12 cellular contexts compared by ENCODE assay signal in the genomic region with DNA sequence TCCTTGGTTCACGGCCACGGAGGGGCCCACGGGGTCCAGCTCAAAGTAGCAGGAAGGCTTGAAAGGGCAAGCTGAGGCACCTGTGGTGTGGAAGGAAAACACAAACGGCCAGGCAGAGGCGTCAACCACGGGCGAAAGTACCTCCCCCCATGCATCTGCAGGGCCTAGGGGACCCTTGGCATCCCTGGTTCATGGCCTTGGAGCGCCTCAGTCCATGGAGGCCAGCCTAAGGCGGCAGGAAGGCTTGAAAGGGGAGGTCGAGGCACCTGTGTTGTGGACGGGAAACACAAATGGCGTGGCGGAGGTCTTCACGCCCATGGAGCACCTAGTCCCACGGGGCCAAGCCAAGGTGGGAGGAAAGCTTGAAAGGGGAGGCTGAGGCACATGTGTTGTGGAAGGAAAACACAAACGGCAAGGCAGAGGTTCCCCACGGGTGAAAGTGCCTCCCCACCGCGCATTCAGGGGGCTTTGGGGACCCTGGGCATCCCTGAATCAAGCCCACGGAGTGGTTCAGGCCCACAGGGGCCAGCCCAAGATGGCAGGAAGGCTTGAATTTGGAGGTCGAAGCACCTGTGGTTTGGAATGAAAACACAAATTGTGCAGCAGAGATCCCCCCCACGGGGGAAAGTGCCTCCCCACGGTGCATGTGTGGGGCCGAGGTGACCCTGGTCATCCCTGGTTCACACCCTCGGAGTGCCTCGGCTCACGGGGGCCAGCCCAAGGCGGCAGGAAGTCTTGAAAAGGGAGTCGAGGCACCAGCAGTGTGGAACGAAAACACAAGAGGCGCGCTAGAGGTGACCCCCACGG.
DNase-seq lines count a peak whose midpoint lies in the region; ATAC-seq, FAIRE-seq and TF ChIP-seq lines count a peak whose summit lies in the region.
"Had no signal": no experiment of that assay in that cellular context is flagged by ENCODE, and none has a peak within 500 bp of the region (broad histone marks: within the 10 kb centered on the region; RNA-seq: fewer than 3 reads in every experiment).

No MANE protein-coding gene starts in this region.

- no peak overlapping the region for H3K4me3 Mint-ChIP-seq in natural killer cell treated with Interleukin-12 subunit alpha and Interleukin-12 subunit beta and Interleukin-15 and Interleukin-18, amount 100 ng/mL, for 72 hours

- no peak for ATAC-seq in natural killer cell treated with Interleukin-12 subunit alpha and Interleukin-12 subunit beta and Interleukin-15 and Interleukin-18, amount 100 ng/mL, for 72 hours
- no peak for ATAC-seq in HG03045 (IDR thresholded peaks at IDR 0.05; ENCODE audit: unreplicated experiment)
- ATAC-seq in gastroesophageal sphincter: no peak

- no peak overlapping the region for H3K27ac Mint-ChIP-seq in natural killer cell treated with Interleukin-12 subunit alpha and Interleukin-12 subunit beta and Interleukin-15 and Interleukin-18, amount 100 ng/mL, for 72 hours

- no peak for TF ChIP-seq EP300 in gastroesophageal sphincter (IDR thresholded peaks at IDR 0.05)

- H3K36me3 ChIP-seq in small intestine (ENCODE audit: control insufficient read depth in 2 of 2, insufficient read depth in 2 of 2, low read length in 2 of 2) (no peaks in the 10 kb centered on the region), gastroesophageal sphincter (no peaks in the 10 kb centered on the region)

- H3K9me3 Mint-ChIP-seq in natural killer cell treated with Interleukin-12 subunit alpha and Interleukin-12 subunit beta and Interleukin-15 and Interleukin-18, amount 100 ng/mL, for 72 hours: peaks cover 8% of the 10 kb centered on the region

- no peaks in the 10 kb centered on the region for H3K4me1 Mint-ChIP-seq in natural killer cell treated with Interleukin-12 subunit alpha and Interleukin-12 subunit beta and Interleukin-15 and Interleukin-18, amount 100 ng/mL, for 72 hours (ENCODE audit: low read depth in 2 of 2)

- no peak for TF ChIP-seq CTCF in gastroesophageal sphincter (IDR thresholded peaks at IDR 0.05)

- TF ChIP-seq POLR2A in gastroesophageal sphincter (IDR thresholded peaks at IDR 0.05): no peak

- peaks cover 17% of the 10 kb centered on the region for H3K36me3 Mint-ChIP-seq in natural killer cell treated with Interleukin-12 subunit alpha and Interleukin-12 subunit beta and Interleukin-15 and Interleukin-18, amount 100 ng/mL, for 72 hours

- H3K27me3 Mint-ChIP-seq in natural killer cell treated with Interleukin-12 subunit alpha and Interleukin-12 subunit beta and Interleukin-15 and Interleukin-18, amount 100 ng/mL, for 72 hours: no peaks in the 10 kb centered on the region

- H3K27ac ChIP-seq in small intestine (ENCODE audit: low read depth in 1 of 2, low read length in 1 of 2): no peak overlapping the region
- no peak overlapping the region for H3K27ac ChIP-seq in gastroesophageal sphincter

- H3K9me3 ChIP-seq in small intestine (ENCODE audit: control insufficient read depth, low read depth) (peaks cover 12% of the 10 kb centered on the region), gastroesophageal sphincter (peaks cover 0 to 100% (median 0%) of the 10 kb centered on the region in 3 donors)

- H3K4me1 ChIP-seq in small intestine (ENCODE audit: control insufficient read depth in 2 of 2, insufficient read depth in 1 of 2, low read depth in 1 of 2, low read length in 1 of 2): no peaks in the 10 kb centered on the region
- H3K4me1 ChIP-seq in gastroesophageal sphincter: no peaks in the 10 kb centered on the region

- H3K4me3 ChIP-seq in small intestine (ENCODE audit: low read depth in 1 of 2, low read length in 2 of 2) (no peak overlapping the region), gastroesophageal sphincter (no peak overlapping the region)

- H3K27me3 ChIP-seq in small intestine (ENCODE audit: control insufficient read depth in 2 of 2, insufficient read depth in 2 of 2, low read length in 2 of 2): no peaks in the 10 kb centered on the region
- peaks cover 10% of the 10 kb centered on the region for H3K27me3 ChIP-seq in gastroesophageal sphincter

- peak; percentile 0 for DNase-seq in AG08395 (ENCODE audit: low spot score)
- peak; percentile 0 for DNase-seq in H4 (ENCODE audit: low spot score)
- peak; percentile 1 for DNase-seq in effector CD4-positive, alpha-beta T cell
- peak; percentile 56 for DNase-seq in natural killer cell treated with Interleukin-12 subunit alpha and Interleukin-12 subunit beta and Interleukin-15 and Interleukin-18, amount 100 ng/mL, for 72 hours (ENCODE audit: low spot score)
- DNase-seq in small intestine: no peak
- no peak for DNase-seq in globus pallidus (ENCODE audit: low spot score)
- DNase-seq: C1 segment of cervical spinal cord, GF-D8, NCI-H187 treated with DMSO at 0.1 percent for 48 hours, T-helper 9 cell had no signal

- no peak for FAIRE-seq in small intestine (lab: Jason Lieb, UNC)

- 76 to 81% (median 78%) methylated on average over 33 of the region's 33 CpGs for WGBS in small intestine, 3 donors
- WGBS in gastroesophageal sphincter (ENCODE audit: low coverage in 1 of 2), 2 donors: 79 to 81% methylated on average over 4 to 14 of the region's 33 CpGs

Comparison
In these comparisons a context has a peak if more than half of its experiments do, and no peak if none do; other contexts are left out.
1. DNase-seq: peak in AG08395 (single experiment), H4 (single experiment), effector CD4-positive, alpha-beta T cell (single experiment) and natural killer cell treated with Interleukin-12 subunit alpha and Interleukin-12 subunit beta and Interleukin-15 and Interleukin-18, amount 100 ng/mL, for 72 hours (single experiment); none in small intestine (single experiment) and globus pallidus (single experiment).